Comparison of ENCODE assay signal across 11 cellular contexts in genomic region chr16:67801889-67802288, GRCh38. TPM values are rescaled to one million over a fixed set of nuclear protein-coding genes. Genes with fewer than 3 reads are reported as not detected.
A peak's percentile ranks its signal among the peaks of the same experiment; 100 is the strongest.
DNase-seq lines count a peak whose midpoint lies in the region; TF ChIP-seq lines count a peak whose summit lies in the region.
"Had no signal": no experiment of that assay in that cellular context is flagged by ENCODE, and none has a peak within 500 bp of the region (broad histone marks: within the 10 kb centered on the region; RNA-seq: fewer than 3 reads in every experiment).

No MANE protein-coding gene starts in this region.

- no peaks in the 10 kb centered on the region for H3K27me3 ChIP-seq in DOHH2 (ENCODE audit: control insufficient read depth, low read length)
- no peaks in the 10 kb centered on the region for H3K27me3 ChIP-seq in OCI-LY3 (ENCODE audit: low read depth, low read length)
- H3K27me3 ChIP-seq in skeletal muscle tissue (ENCODE audit: control insufficient read depth in 3 of 3, insufficient read depth in 3 of 3, low read length in 3 of 3), result no peaks in the 10 kb centered on the region

- H3K9me3 Mint-ChIP-seq in activated T-helper 2 cell treated with anti-CD3 and anti-CD28 coated beads, Interferon-gamma antibody, Interleukin-2, Interleukin-4, amounts not matched to agents 10 μg/mL and 5 μg/mL and 100 μg/mL, durations not matched to agents 14 hours and 24 hours and 36 hours, result no peaks in the 10 kb centered on the region
- H3K9me3 Mint-ChIP-seq: endodermal cell had no signal

- no peak overlapping the region for H2AFZ ChIP-seq in OCI-LY3 (ENCODE audit: low read depth, low read length)

- H3K9ac ChIP-seq in OCI-LY3 (ENCODE audit: low read length) (no peak overlapping the region), skeletal muscle tissue (ENCODE audit: low read depth in 1 of 3, low read length in 3 of 3) (peak overlapping the region in 1 of 3 donors; percentile 11)

- H3K27ac Mint-ChIP-seq in activated T-helper 2 cell treated with anti-CD3 and anti-CD28 coated beads, Interferon-gamma antibody, Interleukin-2, Interleukin-4, amounts not matched to agents 10 μg/mL and 5 μg/mL and 100 μg/mL, durations not matched to agents 14 hours and 24 hours and 36 hours, result peak overlapping the region; percentile 52
- H3K27ac Mint-ChIP-seq: endodermal cell had no signal

- H3K4me1 ChIP-seq in DOHH2 (ENCODE audit: control insufficient read depth, low read length) (peaks cover 38% of the 10 kb centered on the region), OCI-LY3 (ENCODE audit: low read length) (peaks cover 39% of the 10 kb centered on the region), skeletal muscle tissue (ENCODE audit: control insufficient read depth in 3 of 3, insufficient read depth in 3 of 3, low read length in 3 of 3) (peaks cover 34 to 63% (median 46%) of the 10 kb centered on the region in 3 donors)

- H3K4me1 Mint-ChIP-seq in activated T-helper 2 cell treated with anti-CD3 and anti-CD28 coated beads, Interferon-gamma antibody, Interleukin-2, Interleukin-4, amounts not matched to agents 10 μg/mL and 5 μg/mL and 100 μg/mL, durations not matched to agents 14 hours and 24 hours and 36 hours (ENCODE audit: low read depth), result peaks cover 41% of the 10 kb centered on the region

- intact Hi-C loops in activated T-helper 2 cell treated with anti-CD3 and anti-CD28 coated beads, Interferon-gamma antibody, Interleukin-2, Interleukin-4, amounts not matched to agents 10 μg/mL and 5 μg/mL and 100 μg/mL, durations not matched to agents 14 hours and 24 hours and 36 hours (cut with micrococcal nuclease), result loop anchor here (10.0 kb wide), 1 partner anchor 277 kb away; the partner anchor contains the start of gene RIPOR1

- no peak for DNase-seq in activated T-helper 2 cell treated with anti-CD3 and anti-CD28 coated beads, Interferon-gamma antibody, Interleukin-2, Interleukin-4, amounts not matched to agents 10 μg/mL and 5 μg/mL and 100 μg/mL, durations not matched to agents 14 hours and 24 hours and 36 hours (ENCODE audit: low spot score)
- no peak for DNase-seq in SW480 (ENCODE audit: low spot score)
- DNase-seq in OCI-M1 (lab: John Stamatoyannopoulos, UW), result no peak
- no peak for DNase-seq in amniotic stem cell (lab: John Stamatoyannopoulos, UW)
- DNase-seq in HPDE6-E6E7 (ENCODE audit: extremely low spot score), result no peak
- DNase-seq: endodermal cell, NCI-H1436 treated with DMSO at 0.1 percent for 48 hours, NCI-H524 had no signal

- H3K36me3 Mint-ChIP-seq in activated T-helper 2 cell treated with anti-CD3 and anti-CD28 coated beads, Interferon-gamma antibody, Interleukin-2, Interleukin-4, amounts not matched to agents 10 μg/mL and 5 μg/mL and 100 μg/mL, durations not matched to agents 14 hours and 24 hours and 36 hours (ENCODE audit: low read depth), result peaks cover 51% of the 10 kb centered on the region

- H3K27me3 Mint-ChIP-seq in activated T-helper 2 cell treated with anti-CD3 and anti-CD28 coated beads, Interferon-gamma antibody, Interleukin-2, Interleukin-4, amounts not matched to agents 10 μg/mL and 5 μg/mL and 100 μg/mL, durations not matched to agents 14 hours and 24 hours and 36 hours (ENCODE audit: low read depth), result no peaks in the 10 kb centered on the region

- H3K79me2 ChIP-seq in DOHH2 (ENCODE audit: control insufficient read depth, low read length) (peaks cover 65% of the 10 kb centered on the region), OCI-LY3 (ENCODE audit: low read length) (peaks cover 71% of the 10 kb centered on the region)

- H3K4me2 ChIP-seq in DOHH2 (ENCODE audit: low read length), result peak overlapping the region; percentile 20
- 0 out of 2 replicates have a peak overlapping the region, but pooled peaks have one; percentile 16 for H3K4me2 ChIP-seq in OCI-LY3 (ENCODE audit: low read length)

- no peak overlapping the region for H3K4me3 Mint-ChIP-seq in activated T-helper 2 cell treated with anti-CD3 and anti-CD28 coated beads, Interferon-gamma antibody, Interleukin-2, Interleukin-4, amounts not matched to agents 10 μg/mL and 5 μg/mL and 100 μg/mL, durations not matched to agents 14 hours and 24 hours and 36 hours (ENCODE audit: low read depth)
- H3K4me3 Mint-ChIP-seq: endodermal cell had no signal

- H4K20me1 ChIP-seq in DOHH2 (ENCODE audit: control insufficient read depth, insufficient read depth, low read depth, low read length) (no peaks in the 10 kb centered on the region), OCI-LY3 (ENCODE audit: insufficient read depth, low read length) (peaks cover 25% of the 10 kb centered on the region)

- no peaks in the 10 kb centered on the region for H3K9me2 ChIP-seq in DOHH2 (replicated peaks; ENCODE audit: control insufficient read depth, low read length)

- H3K4me3 ChIP-seq in DOHH2 (ENCODE audit: low read length) (peak overlapping the region; percentile 16; the same call in 1 of the 2 replicates), OCI-LY3 (ENCODE audit: low read length) (no peak overlapping the region), skeletal muscle tissue (ENCODE audit: low read length in 3 of 3) (no peak overlapping the region)

- no peaks in the 10 kb centered on the region for H3K9me3 ChIP-seq in DOHH2 (ENCODE audit: control insufficient read depth, insufficient read depth, low read length)
- no peaks in the 10 kb centered on the region for H3K9me3 ChIP-seq in OCI-LY3 (ENCODE audit: insufficient read depth, low read length)
- no peaks in the 10 kb centered on the region for H3K9me3 ChIP-seq in skeletal muscle tissue (ENCODE audit: control insufficient read depth in 3 of 3, low read length in 3 of 3)

- H3F3A ChIP-seq in DOHH2 (ENCODE audit: control insufficient read depth, insufficient read depth), result 0 out of 2 replicates have a peak, but pooled peaks cover 3% of the 10 kb centered on the region

- TF ChIP-seq CTCF in DOHH2 (IDR thresholded peaks at IDR 0.05; ENCODE audit: low read depth, low read length, poor library complexity, severe bottlenecking) (no peak), OCI-LY3 (IDR thresholded peaks at IDR 0.05; ENCODE audit: low read depth, low read length) (no peak)

- peaks cover 41% of the 10 kb centered on the region for H3K36me3 ChIP-seq in DOHH2 (ENCODE audit: control insufficient read depth, low read length)
- H3K36me3 ChIP-seq in OCI-LY3 (replicated peaks; ENCODE audit: low read depth, low read length), result peaks cover 29% of the 10 kb centered on the region
- peaks cover 13 to 23% (median 20%) of the 10 kb centered on the region in 3 donors for H3K36me3 ChIP-seq in skeletal muscle tissue (ENCODE audit: control insufficient read depth in 3 of 3, insufficient read depth in 3 of 3, low read length in 3 of 3)

- 0 out of 2 replicates have a peak overlapping the region, but pooled peaks have one; percentile 15 for H3K27ac ChIP-seq in DOHH2 (ENCODE audit: low read depth, low read length)
- peak overlapping the region; percentile 19; the same call in 1 of the 2 replicates for H3K27ac ChIP-seq in OCI-LY3 (ENCODE audit: low read length)
- peak overlapping the region; percentile 91 for H3K27ac ChIP-seq in skeletal muscle tissue (ENCODE audit: low read depth, low read length)

RNA-seq across cellular contexts. Expression of gene RANBP10, which starts 4.5 kb away (rescaled TPM):
- total RNA-seq in activated T-helper 2 cell treated with anti-CD3 and anti-CD28 coated beads, Interferon-gamma antibody, Interleukin-2, Interleukin-4, amounts not matched to agents 10 μg/mL and 5 μg/mL and 100 μg/mL, durations not matched to agents 14 hours and 24 hours and 36 hours, result 16.5 and 17.3 TPM in 2 replicates
- total RNA-seq in skeletal muscle tissue, result 4.7 TPM

RNA-seq across cellular contexts. Expression of gene TSNAXIP1, which starts 4.8 kb away (rescaled TPM):
- 0.51 and 1.0 TPM in 2 replicates for total RNA-seq in activated T-helper 2 cell treated with anti-CD3 and anti-CD28 coated beads, Interferon-gamma antibody, Interleukin-2, Interleukin-4, amounts not matched to agents 10 μg/mL and 5 μg/mL and 100 μg/mL, durations not matched to agents 14 hours and 24 hours and 36 hours
- total RNA-seq in skeletal muscle tissue, result 0.52 TPM

RNA-seq across cellular contexts. Expression of gene THAP11, which starts 40.2 kb away (rescaled TPM):
- total RNA-seq in activated T-helper 2 cell treated with anti-CD3 and anti-CD28 coated beads, Interferon-gamma antibody, Interleukin-2, Interleukin-4, amounts not matched to agents 10 μg/mL and 5 μg/mL and 100 μg/mL, durations not matched to agents 14 hours and 24 hours and 36 hours, result 43.0 and 45.1 TPM in 2 replicates
- total RNA-seq in skeletal muscle tissue, result 35.5 TPM

RNA-seq across cellular contexts. Expression of gene NUTF2, which starts 44.8 kb away (rescaled TPM):
- 165 and 177 TPM in 2 replicates for total RNA-seq in activated T-helper 2 cell treated with anti-CD3 and anti-CD28 coated beads, Interferon-gamma antibody, Interleukin-2, Interleukin-4, amounts not matched to agents 10 μg/mL and 5 μg/mL and 100 μg/mL, durations not matched to agents 14 hours and 24 hours and 36 hours
- 94.5 TPM for total RNA-seq in skeletal muscle tissue

RNA-seq across cellular contexts. Expression of gene CENPT, which starts 45.6 kb away (rescaled TPM):
- total RNA-seq in activated T-helper 2 cell treated with anti-CD3 and anti-CD28 coated beads, Interferon-gamma antibody, Interleukin-2, Interleukin-4, amounts not matched to agents 10 μg/mL and 5 μg/mL and 100 μg/mL, durations not matched to agents 14 hours and 24 hours and 36 hours, result 38.6 and 50.1 TPM in 2 replicates
- total RNA-seq in skeletal muscle tissue, result 14.6 TPM

Comparison
In these comparisons a context has a peak if more than half of its experiments do, and no peak if none do; other contexts are left out.
1. H3K27ac ChIP-seq: peak in every context shown above with its lines; median percentile 91 in skeletal muscle tissue; 19 in OCI-LY3; 15 in DOHH2.